In the genomic region with DNA sequence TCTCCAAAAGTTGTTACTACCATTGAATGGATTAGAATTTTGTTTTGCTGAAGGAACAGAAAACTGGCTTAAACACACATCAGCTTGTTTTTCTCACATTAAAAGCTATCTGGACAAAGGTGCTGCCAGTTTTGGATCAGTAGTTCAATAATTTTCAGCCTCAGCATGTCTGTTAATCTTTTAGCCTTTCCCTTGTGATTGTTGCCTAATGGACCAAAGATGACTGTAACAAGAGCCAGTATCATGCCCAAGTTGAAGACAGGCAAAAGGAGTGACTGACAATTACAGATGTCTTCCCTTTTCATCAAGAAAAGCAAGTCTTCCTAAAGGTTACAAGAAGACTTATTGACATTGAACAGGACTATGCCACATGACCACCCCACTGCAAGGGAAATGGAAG, we compare ENCODE assay signal across 17 cellular contexts.
DNase-seq lines count a peak whose midpoint lies in the region; ATAC-seq, FAIRE-seq and TF ChIP-seq lines count a peak whose summit lies in the region.
"Had no signal": no experiment of that assay in that cellular context is flagged by ENCODE, and none has a peak within 500 bp of the region (broad histone marks: within the 10 kb centered on the region; RNA-seq: fewer than 3 reads in every experiment).

No MANE protein-coding gene starts in this region.

- H3K4me2 ChIP-seq in GM23338, result no peak overlapping the region
- H3K4me2 ChIP-seq in H1 (ENCODE audit: insufficient read depth in 1 of 2, low read depth in 2 of 2, low read length in 2 of 2), result no peak overlapping the region
- H3K4me2 ChIP-seq in mesenchymal stem cell (ENCODE audit: low read length, poor library complexity, severe bottlenecking), result no peak overlapping the region
- H3K4me2 ChIP-seq: BLaER1 treated with 17β-estradiol and CSF1 and Interleukin-3, amounts not matched to agents 10 nM and 100 nM; PC-9; SK-N-SH had no signal

- 0 out of 2 replicates have a peak overlapping the region, but pooled peaks have one; percentile 3 for H2AFZ ChIP-seq in GM23338
- H2AFZ ChIP-seq in H1 (ENCODE audit: low read length), result peak overlapping the region; percentile 2; the same call in 1 of the 2 replicates
- no peak overlapping the region for H2AFZ ChIP-seq in mesenchymal stem cell (ENCODE audit: low read depth, low read length)
- H2AFZ ChIP-seq: PC-9 had no signal

- H2BK5ac ChIP-seq in H1 (ENCODE audit: low read depth, low read length) (no peak overlapping the region), mesenchymal stem cell (ENCODE audit: low read depth, low read length, poor library complexity, severe bottlenecking) (no peak overlapping the region)

- H3K79me2 ChIP-seq in GM23338 (replicated peaks; ENCODE audit: insufficient read depth) (no peaks in the 10 kb centered on the region), H1 (ENCODE audit: control insufficient read depth in 1 of 2, insufficient read depth in 2 of 2, low read length in 2 of 2) (no peaks in the 10 kb centered on the region)

- H3K4ac ChIP-seq in H1 (replicated peaks; ENCODE audit: insufficient read length, low read depth, low read length), result no peak overlapping the region
- no peak overlapping the region for H3K4ac ChIP-seq in mesenchymal stem cell (ENCODE audit: low read depth in 1 of 2, low read length in 2 of 2)

- no peaks in the 10 kb centered on the region for H3K9me3 Mint-ChIP-seq in GM23338

- no peak overlapping the region for H3K4me3 ChIP-seq in GM23338
- no peak overlapping the region for H3K4me3 ChIP-seq in H1 (ENCODE audit: extremely low read depth in 1 of 4, insufficient read depth in 2 of 4, low read depth in 3 of 4, low read length in 4 of 4)
- H3K4me3 ChIP-seq in mesenchymal stem cell (ENCODE audit: insufficient read depth in 1 of 2, low read depth in 1 of 2, low read length in 2 of 2), result peak overlapping the region in 1 of 2 experiments; percentile 57
- no peak overlapping the region for H3K4me3 ChIP-seq in vagina
- no peak overlapping the region for H3K4me3 ChIP-seq in breast epithelium
- H3K4me3 ChIP-seq: BLaER1 treated with 17β-estradiol and CSF1 and Interleukin-3, amounts not matched to agents 10 nM and 100 nM; K562; PC-9 had no signal

- H3K27ac Mint-ChIP-seq in GM23338, result no peak overlapping the region

- no peak for TF ChIP-seq RAD21 in H1 (IDR thresholded peaks at IDR 0.05 in 1 of 2, conservative IDR thresholded peaks at IDR 0.05 in 1 of 2; ENCODE audit: low read depth in 2 of 2, low read length in 2 of 2)

- intact Hi-C loops in vagina (cut with DNase I) (no loop called here), breast epithelium (cut with DNase I; ENCODE audit: low total_unique reads) (no loop called here)

- TF ChIP-seq EP300 in H1 (IDR thresholded peaks at IDR 0.05; ENCODE audit: borderline replicate concordance in 1 of 2, low read depth in 2 of 2, low read length in 2 of 2), result no peak

- no peak overlapping the region for H3K18ac ChIP-seq in H1 (ENCODE audit: extremely low read depth, low read length)
- no peak overlapping the region for H3K18ac ChIP-seq in mesenchymal stem cell (ENCODE audit: low read depth in 1 of 2, low read length in 2 of 2)

- POLR2A ChIA-PET in H1 (lab: Charles Lee; ENCODE audit: partially characterized antibody), result no interaction called here

- no peaks in the 10 kb centered on the region for H3K27me3 ChIP-seq in GM23338 (ENCODE audit: insufficient read depth)
- H3K27me3 ChIP-seq in H1 (replicated peaks in 1 of 4; ENCODE audit: control insufficient read depth in 3 of 4, extremely low read depth in 1 of 4, insufficient read depth in 3 of 4, low read length in 3 of 4), result no peaks in the 10 kb centered on the region
- no peaks in the 10 kb centered on the region for H3K27me3 ChIP-seq in mesenchymal stem cell (ENCODE audit: control insufficient read depth in 1 of 2, insufficient read depth in 1 of 2, low read length in 2 of 2)
- no peaks in the 10 kb centered on the region for H3K27me3 ChIP-seq in vagina
- H3K27me3 ChIP-seq in breast epithelium, result no peaks in the 10 kb centered on the region
- H3K27me3 ChIP-seq: BLaER1 treated with 17β-estradiol and CSF1 and Interleukin-3, amounts not matched to agents 10 nM and 100 nM had no signal

- no peak overlapping the region for H2BK20ac ChIP-seq in H1 (ENCODE audit: low read length)

- no peak overlapping the region for H3K4me3 Mint-ChIP-seq in GM23338

- H3K27ac ChIP-seq in GM23338 (ENCODE audit: low read depth) (no peak overlapping the region), H1 (ENCODE audit: low read depth, low read length) (no peak overlapping the region), mesenchymal stem cell (ENCODE audit: low read length, poor library complexity, severe bottlenecking) (no peak overlapping the region), vagina (peak overlapping the region; percentile 19), breast epithelium (peak overlapping the region in 1 of 2 donors; percentile 41)
- H3K27ac ChIP-seq: BLaER1 treated with 17β-estradiol and CSF1 and Interleukin-3, amounts not matched to agents 10 nM and 100 nM; PC-9 had no signal

- H3K27me3 Mint-ChIP-seq in GM23338 (ENCODE audit: insufficient read depth, low read depth, poor library complexity), result peaks cover 1% of the 10 kb centered on the region

- no peak for DNase-seq in GM23338 (ENCODE audit: low spot score)
- DNase-seq in H1 (ENCODE audit: low read depth in 1 of 2, low spot score in 2 of 2), result no peak
- no peak for DNase-seq in mesenchymal stem cell
- DNase-seq in vagina (ENCODE audit: extremely low spot score in 2 of 2), result no peak
- DNase-seq in breast epithelium (ENCODE audit: low spot score in 2 of 2), result no peak
- DNase-seq in NAMALWA (ENCODE audit: low spot score), result no peak
- DNase-seq: DMS 273 treated with DMSO at 0.1 percent for 48 hours, NCI-H1105, NCI-H1694 treated with DMSO at 0.1 percent for 48 hours, NCI-H69, PC-9, SK-N-SH had no signal

- H4K5ac ChIP-seq in H1 (ENCODE audit: insufficient read length, low read depth, low read length), result no peak overlapping the region

- no peak overlapping the region for H2BK120ac ChIP-seq in H1 (replicated peaks; ENCODE audit: low read depth, low read length)
- H2BK120ac ChIP-seq in mesenchymal stem cell (ENCODE audit: low read depth, low read length), result no peak overlapping the region

- H3K14ac ChIP-seq in H1 (ENCODE audit: insufficient read length) (no peak overlapping the region), mesenchymal stem cell (ENCODE audit: low read length in 2 of 2) (no peak overlapping the region)

- H2BK15ac ChIP-seq in H1 (ENCODE audit: low read length) (no peak overlapping the region), mesenchymal stem cell (ENCODE audit: low read depth, poor library complexity, severe bottlenecking) (no peak overlapping the region)

- no peaks in the 10 kb centered on the region for H3K23me2 ChIP-seq in H1 (ENCODE audit: low read depth, low read length)

- no peaks in the 10 kb centered on the region for H3K4me1 Mint-ChIP-seq in GM23338

- no peaks in the 10 kb centered on the region for H4K20me1 ChIP-seq in GM23338 (replicated peaks; ENCODE audit: insufficient read depth)
- no peaks in the 10 kb centered on the region for H4K20me1 ChIP-seq in H1 (replicated peaks in 1 of 2; ENCODE audit: control insufficient read depth in 1 of 2, insufficient read depth in 2 of 2, low read length in 2 of 2)
- H4K20me1 ChIP-seq: BLaER1 treated with 17β-estradiol and CSF1 and Interleukin-3, amounts not matched to agents 10 nM and 100 nM had no signal

- no peaks in the 10 kb centered on the region for H3K9me2 ChIP-seq in GM23338 (ENCODE audit: insufficient read depth)
- H3K9me2 ChIP-seq: SK-N-SH had no signal

- H3K36me3 ChIP-seq in GM23338 (ENCODE audit: insufficient read depth), result no peaks in the 10 kb centered on the region
- no peaks in the 10 kb centered on the region for H3K36me3 ChIP-seq in H1 (ENCODE audit: control insufficient read depth in 2 of 4, insufficient read depth in 4 of 4, low read length in 3 of 4)
- H3K36me3 ChIP-seq in mesenchymal stem cell (ENCODE audit: control insufficient read depth in 1 of 2, insufficient read depth in 2 of 2, low read depth in 1 of 2, low read length in 2 of 2), result peaks cover 0 to 25% of the 10 kb centered on the region in 2 experiments
- no peaks in the 10 kb centered on the region for H3K36me3 ChIP-seq in vagina
- no peaks in the 10 kb centered on the region for H3K36me3 ChIP-seq in breast epithelium
- H3K36me3 ChIP-seq: BLaER1 treated with 17β-estradiol and CSF1 and Interleukin-3, amounts not matched to agents 10 nM and 100 nM had no signal

- H3K23ac ChIP-seq in H1 (ENCODE audit: insufficient read length) (no peak overlapping the region), mesenchymal stem cell (ENCODE audit: low read length in 2 of 2) (no peak overlapping the region)

- H2BK12ac ChIP-seq in H1 (ENCODE audit: low read depth, low read length) (no peak overlapping the region), mesenchymal stem cell (ENCODE audit: low read length in 2 of 2) (no peak overlapping the region)

- H2AK5ac ChIP-seq in H1 (ENCODE audit: low read depth, low read length), result no peak overlapping the region
- H2AK5ac ChIP-seq in mesenchymal stem cell (ENCODE audit: low read length, severe bottlenecking), result no peak overlapping the region

- no peak overlapping the region for H4K91ac ChIP-seq in H1 (replicated peaks; ENCODE audit: insufficient read length, low read length)
- no peak overlapping the region for H4K91ac ChIP-seq in mesenchymal stem cell (ENCODE audit: low read length)

- FAIRE-seq in H1 (lab: Jason Lieb, UNC), result no peak
- FAIRE-seq: HTR-8/SVneo, K562 had no signal

- no peaks in the 10 kb centered on the region for H3K36me3 Mint-ChIP-seq in GM23338 (ENCODE audit: low read depth)

- H3K56ac ChIP-seq in H1 (replicated peaks; ENCODE audit: insufficient read length, low read depth, low read length), result no peak overlapping the region

- H4K8ac ChIP-seq in H1 (ENCODE audit: extremely low read depth, insufficient read depth, low read length) (no peak overlapping the region), mesenchymal stem cell (ENCODE audit: low read length) (no peak overlapping the region)

- H3K4me1 ChIP-seq in GM23338 (ENCODE audit: insufficient read depth) (no peaks in the 10 kb centered on the region), H1 (replicated peaks in 1 of 4; ENCODE audit: control insufficient read depth in 3 of 4, insufficient read depth in 4 of 4, low read length in 3 of 4) (no peaks in the 10 kb centered on the region), mesenchymal stem cell (ENCODE audit: control insufficient read depth, insufficient read depth, low read depth, low read length) (no peaks in the 10 kb centered on the region), vagina (peaks cover 14% of the 10 kb centered on the region), breast epithelium (no peaks in the 10 kb centered on the region)
- H3K4me1 ChIP-seq: BLaER1 treated with 17β-estradiol and CSF1 and Interleukin-3, amounts not matched to agents 10 nM and 100 nM had no signal

- no peaks in the 10 kb centered on the region for H3F3A ChIP-seq in GM23338 (replicated peaks; ENCODE audit: low read depth)

- ATAC-seq in GM23338 (no peak), HG03378 (IDR thresholded peaks at IDR 0.05; ENCODE audit: unreplicated experiment) (no peak)
- ATAC-seq: HCT116, K562 had no signal

- CTCF ChIA-PET in H1 (lab: Charles Lee; ENCODE audit: partially characterized antibody), result no interaction called here

- no peak for TF ChIP-seq CTCF in GM23338 (conservative IDR thresholded peaks at IDR 0.05; ENCODE audit: low read depth in 2 of 2)
- TF ChIP-seq CTCF in H1 (IDR thresholded peaks at IDR 0.05; ENCODE audit: control extremely low read depth in 1 of 3, insufficient read depth in 1 of 3, low read depth in 1 of 3, low read length in 3 of 3), result no peak
- no peak for TF ChIP-seq CTCF in vagina (IDR thresholded peaks at IDR 0.05)
- TF ChIP-seq CTCF in breast epithelium (IDR thresholded peaks at IDR 0.05), result no peak

- H3K9ac ChIP-seq in H1 (replicated peaks in 1 of 4; ENCODE audit: extremely low read depth in 1 of 4, low read depth in 3 of 4, low read length in 3 of 4) (no peak overlapping the region), mesenchymal stem cell (ENCODE audit: low read length) (peak overlapping the region; percentile 80)
- H3K9ac ChIP-seq: BLaER1 treated with 17β-estradiol and CSF1 and Interleukin-3, amounts not matched to agents 10 nM and 100 nM; SK-N-SH had no signal

- H3K9me3 ChIP-seq in H1 (ENCODE audit: insufficient read depth in 2 of 2, low read depth in 1 of 2, low read length in 1 of 2) (no peaks in the 10 kb centered on the region), mesenchymal stem cell (ENCODE audit: control insufficient read depth, low read length) (no peaks in the 10 kb centered on the region), vagina (no peaks in the 10 kb centered on the region), breast epithelium (no peaks in the 10 kb centered on the region)
- H3K9me3 ChIP-seq: BLaER1 treated with 17β-estradiol and CSF1 and Interleukin-3, amounts not matched to agents 10 nM and 100 nM; SK-N-SH had no signal

- TF ChIP-seq POLR2A in H1 (IDR thresholded peaks at IDR 0.05; ENCODE audit: control extremely low read depth in 1 of 2, low read depth in 2 of 2, low read length in 2 of 2), result no peak
- no peak for TF ChIP-seq POLR2A in vagina (IDR thresholded peaks at IDR 0.05)
- TF ChIP-seq POLR2A in breast epithelium (IDR thresholded peaks at IDR 0.05), result no peak

- no peaks in the 10 kb centered on the region for H3K79me1 ChIP-seq in H1 (ENCODE audit: low read depth, low read length)
- H3K79me1 ChIP-seq in mesenchymal stem cell (replicated peaks; ENCODE audit: low read length, poor library complexity, severe bottlenecking), result peaks cover 5% of the 10 kb centered on the region
